ENCODE assay signal across 8 cellular contexts in the genomic region with DNA sequence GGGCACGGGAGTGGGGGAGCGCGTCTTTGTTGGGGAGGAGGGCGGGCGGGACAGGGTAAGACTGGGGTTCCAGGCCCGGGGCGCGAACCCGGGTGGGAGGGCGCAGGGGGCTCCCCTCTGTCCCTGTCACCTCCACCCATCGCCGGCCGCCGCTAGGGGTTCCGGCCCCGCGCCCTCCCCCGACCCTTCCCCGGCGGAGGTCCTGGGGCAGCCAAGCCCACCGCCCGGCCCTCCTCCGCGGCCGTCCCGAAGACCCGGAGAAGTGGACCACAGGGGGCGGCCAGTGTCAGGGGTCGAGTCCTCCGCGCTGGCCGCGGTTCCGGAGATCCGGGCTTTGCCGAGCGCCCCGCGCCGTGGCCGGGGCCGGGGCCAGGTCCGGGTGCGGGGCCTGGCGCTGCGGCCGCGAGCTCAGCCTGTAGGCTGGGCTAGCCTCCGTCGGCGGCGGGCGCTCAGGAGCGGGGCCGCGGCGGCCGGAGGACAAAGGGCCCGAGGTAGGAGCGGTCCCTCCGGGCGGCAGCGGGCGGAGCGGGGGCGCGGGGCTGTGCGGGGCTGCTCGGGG. TPM values are rescaled to one million over a fixed set of nuclear protein-coding genes. Genes with fewer than 3 reads are reported as not detected.
DNase-seq lines count a peak whose midpoint lies in the region; ATAC-seq, FAIRE-seq and TF ChIP-seq lines count a peak whose summit lies in the region.

No MANE protein-coding gene starts in this region.

- TF ChIP-seq EP300 in GM12878 (IDR thresholded peaks at IDR 0.05; ENCODE audit: borderline replicate concordance in 1 of 2, control insufficient read depth in 1 of 2, low read depth in 2 of 2, low read length in 2 of 2) = no peak

- H3K36me3 Mint-ChIP-seq in stimulated activated naive B cell treated with anti-CD40 and anti-IgM and Interleukin-4, amounts not matched to agents 10 μg/mL and 1 μg/mL and 100 μg/mL, for 72 hours = no peaks in the 10 kb centered on the region

- BruUV-seq in GM12878 (replicated peaks; lab: Mats Ljungman, UMichigan) = no TSS peak

- H3K36me3 ChIP-seq in HUES48 (ENCODE audit: control insufficient read depth, insufficient read depth, low read length) = no peaks in the 10 kb centered on the region
- H3K36me3 ChIP-seq in GM12878 (ENCODE audit: control insufficient read depth in 2 of 2, insufficient read depth in 2 of 2, low read length in 1 of 2) = no peaks in the 10 kb centered on the region

- in situ Hi-C loops in GM12878 (cut with MboI) = no loop called here

- H3K4me3 Mint-ChIP-seq in stimulated activated naive B cell treated with anti-CD40 and anti-IgM and Interleukin-4, amounts not matched to agents 10 μg/mL and 1 μg/mL and 100 μg/mL, for 72 hours = peak overlapping the region; percentile 80 to 84

- peaks cover 10 to 20% of the 10 kb centered on the region in 2 donors for H3K4me1 Mint-ChIP-seq in stimulated activated naive B cell treated with anti-CD40 and anti-IgM and Interleukin-4, amounts not matched to agents 10 μg/mL and 1 μg/mL and 100 μg/mL, for 72 hours

- peak; percentile 25; the same call in 2 of the 3 replicates for ATAC-seq in GM12878
- peak; percentile 47 to 49 for ATAC-seq in stimulated activated naive B cell treated with anti-CD40 and anti-IgM and Interleukin-4, amounts not matched to agents 10 μg/mL and 1 μg/mL and 100 μg/mL, for 72 hours (replicated peaks)

- H3K79me2 ChIP-seq in GM12878 (ENCODE audit: control insufficient read depth, insufficient read depth, low read length) = no peaks in the 10 kb centered on the region

- RAD21 ChIA-PET in GM12878 (lab: Charles Lee; ENCODE audit: unreplicated experiment) = no interaction called here

- TF ChIP-seq CTCF in GM12878 (IDR thresholded peaks at IDR 0.05 in 2 of 3, conservative IDR thresholded peaks at IDR 0.05 in 1 of 3; ENCODE audit: control insufficient read depth in 2 of 3, extremely low read depth in 1 of 3, insufficient read depth in 1 of 3, low read depth in 3 of 3, low read length in 3 of 3) = no peak

- DNase-seq in GM12878 (ENCODE audit: low read depth, low spot score) (no peak), islet precursor cell (peak; percentile 92), RCC 7860 (ENCODE audit: low spot score) (no peak), cortex of kidney (lab: John Stamatoyannopoulos, UW) (no peak), COR-L47 (lab: John Stamatoyannopoulos, UW) (no peak)
- no peak for DNase-seq in stimulated activated naive B cell treated with anti-CD40 and anti-IgM and Interleukin-4, amounts not matched to agents 10 μg/mL and 1 μg/mL and 100 μg/mL, for 72 hours
- no peak for DNase-seq in stimulated activated CD4-positive, alpha-beta T cell treated with anti-CD3 and anti-CD28 coated beads, Interleukin-2, amount 100 ng/mL, for 48 hours

- POLR2A ChIA-PET in GM12878 (lab: Charles Lee) = no interaction called here

- H3K4me2 ChIP-seq in GM12878 (ENCODE audit: control insufficient read depth, insufficient read depth) = no peak overlapping the region

- TF ChIP-seq POLR2A in GM12878 (IDR thresholded peaks at IDR 0.05; ENCODE audit: low read depth, low read length) = no peak

- H3K9ac ChIP-seq in HUES48 (ENCODE audit: low read depth, low read length) (peak overlapping the region; percentile 76; the same call in 1 of the 2 replicates), GM12878 (ENCODE audit: control insufficient read depth, insufficient read depth, low read length) (no peak overlapping the region)

- no peak overlapping the region for H3K27ac Mint-ChIP-seq in stimulated activated naive B cell treated with anti-CD40 and anti-IgM and Interleukin-4, amounts not matched to agents 10 μg/mL and 1 μg/mL and 100 μg/mL, for 72 hours

- no peak overlapping the region for H2AFZ ChIP-seq in GM12878 (ENCODE audit: control insufficient read depth, low read depth, low read length)

- peaks cover 62 to 83% of the 10 kb centered on the region in 2 donors for H3K27me3 Mint-ChIP-seq in stimulated activated naive B cell treated with anti-CD40 and anti-IgM and Interleukin-4, amounts not matched to agents 10 μg/mL and 1 μg/mL and 100 μg/mL, for 72 hours

- WGBS in GM12878 (ENCODE audit: insufficient coverage, insufficient replicate concordance, low lambda C conversion rate, missing lambda C conversion rate) = 15% methylated on average over 26 of the region's 69 CpGs

- no peak for TF ChIP-seq RAD21 in GM12878 (IDR thresholded peaks at IDR 0.05; ENCODE audit: insufficient read depth, low read depth, low read length)

- SMC1A ChIA-PET in GM12878 (lab: Charles Lee; ENCODE audit: uncharacterized antibody, unreplicated experiment) = no interaction called here

- no peaks in the 10 kb centered on the region for H4K20me1 ChIP-seq in GM12878 (ENCODE audit: control insufficient read depth, insufficient read depth)

- H3K27ac ChIP-seq in HUES48 (ENCODE audit: low read depth, low read length) (peak overlapping the region; percentile 27), GM12878 (ENCODE audit: control insufficient read depth, insufficient read depth) (no peak overlapping the region)

- no peak for FAIRE-seq in GM12878 (lab: Jason Lieb, UNC)
- no peak for FAIRE-seq in RCC 7860 (lab: Jason Lieb, UNC)

- CTCF ChIA-PET in GM12878 (lab: Yijun Ruan, JAX) = no interaction called here

- peak overlapping the region; percentile 97 for H3K4me3 ChIP-seq in HUES48 (ENCODE audit: low read depth, low read length)
- no peak overlapping the region for H3K4me3 ChIP-seq in GM12878

- H3K27me3 ChIP-seq in HUES48 (ENCODE audit: control insufficient read depth, insufficient read depth, low read length) (peaks cover 33% of the 10 kb centered on the region), GM12878 (replicated peaks in 1 of 2; ENCODE audit: control insufficient read depth in 2 of 2, insufficient read depth in 2 of 2, low read length in 1 of 2) (peaks cover 6 to 13% of the 10 kb centered on the region in 2 experiments)

- intact Hi-C loops in GM12878 (cut with micrococcal nuclease; ENCODE audit: unreplicated experiment) = no loop called here

- H3K9me3 ChIP-seq in HUES48 (ENCODE audit: control insufficient read depth, insufficient read depth, low read length) (no peaks in the 10 kb centered on the region), GM12878 (replicated peaks; ENCODE audit: control insufficient read depth, insufficient read depth, low read length) (no peaks in the 10 kb centered on the region)

- H3K9me3 Mint-ChIP-seq in stimulated activated naive B cell treated with anti-CD40 and anti-IgM and Interleukin-4, amounts not matched to agents 10 μg/mL and 1 μg/mL and 100 μg/mL, for 72 hours = no peaks in the 10 kb centered on the region

- H3K4me1 ChIP-seq in HUES48 (ENCODE audit: control insufficient read depth, insufficient read depth, low read length) (no peaks in the 10 kb centered on the region; the same call in 1 of the 2 replicates), GM12878 (ENCODE audit: control insufficient read depth, insufficient read depth, low read length) (no peaks in the 10 kb centered on the region)

TF ChIP-seq in GM12878, 131 proteins besides CTCF, POLR2A, EP300 and RAD21:
- peak; percentile 80 for TF ChIP-seq SUZ12 (IDR thresholded peaks at IDR 0.05; ENCODE audit: unreplicated experiment)
- TF ChIP-seq, protein P1, sequence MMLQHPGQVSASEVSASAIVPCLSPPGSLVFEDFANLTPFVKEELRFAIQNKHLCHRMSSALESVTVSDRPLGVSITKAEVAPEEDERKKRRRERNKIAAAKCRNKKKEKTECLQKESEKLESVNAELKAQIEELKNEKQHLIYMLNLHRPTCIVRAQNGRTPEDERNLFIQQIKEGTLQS (IDR thresholded peaks at IDR 0.05; ENCODE audit: borderline replicate concordance, extremely low read depth, low read depth, low read length) = no peak

RNA-seq across cellular contexts. Expression of gene E2F6, which starts 16.6 kb away (rescaled TPM):
- 11.1 and 16.6 TPM in 2 replicates for total RNA-seq in GM12878 (2013; cell fraction: nucleolus; rRNA removed)
- 9.2 and 11.3 TPM in 2 replicates for total RNA-seq in GM12878 (2014; rRNA removed)
- 9.9 and 10.1 TPM in 2 replicates for total RNA-seq in GM12878 (2014; rRNA removed; fragmentation: Illumina TruSeq; extraction: Trizol)
- total RNA-seq in GM12878 (2021) = 10.9 and 11.9 TPM in 2 replicates
- 6.7 TPM for polyA plus RNA-seq in GM12878 (2011; ENCODE audit: low read depth)
- polyA plus RNA-seq in GM12878 (2011; rRNA removed) = 15.5 and 19.7 TPM in 2 replicates
- polyA plus RNA-seq in GM12878 (2011; cell fraction: cytosol; rRNA removed) = 6.0 and 6.5 TPM in 2 replicates
- polyA plus RNA-seq in GM12878 (2011; cell fraction: nucleus; rRNA removed) = 7.3 and 8.5 TPM in 2 replicates
- 7.1 and 8.6 TPM in 2 replicates for polyA plus RNA-seq in GM12878 (2012)
- polyA plus RNA-seq in GM12878 (2014; fragmentation: Illumina TruSeq; extraction: Trizol) = 10.9 and 11.7 TPM in 2 replicates
- polyA plus RNA-seq in GM12878 (2014; fragmentation: Nextera tagmentation; extraction: Ambion mirVana) = 1 to 10 TPM; 4.2 to 5.3 TPM
- polyA plus RNA-seq in GM12878 (2014; rRNA removed) = 12.3 and 12.6 TPM in 2 replicates
- 10 to 100 TPM; 11.7 to 12.7 TPM for polyA plus RNA-seq in GM12878 (2016; fragmentation: Nextera tagmentation; extraction: Ambion mirVana)
- polyA minus RNA-seq in GM12878 (2011; rRNA and poly(A)+ RNA removed) = 6.7 and 11.5 TPM in 2 replicates
- polyA minus RNA-seq in GM12878 (2011; cell fraction: cytosol; rRNA and poly(A)+ RNA removed) = 2.1 and 5.2 TPM in 2 replicates
- polyA minus RNA-seq in GM12878 (2011; cell fraction: nucleus; rRNA and poly(A)+ RNA removed) = 2.3 and 3.8 TPM in 2 replicates

RNA-seq across cellular contexts. Expression of gene GREB1, which starts 51.3 kb away (rescaled TPM):
- 1.3 and 3.0 TPM in 2 replicates for total RNA-seq in GM12878 (2013; cell fraction: nucleolus; rRNA removed)
- total RNA-seq in GM12878 (2014; rRNA removed) (0.11 and 0.62 TPM in 2 replicates), GM12878 (2014; rRNA removed; fragmentation: Illumina TruSeq; extraction: Trizol) (0.55 and 0.67 TPM in 2 replicates), GM12878 (2021) (0.69 and 2.1 TPM in 2 replicates)
- not detected for polyA plus RNA-seq in GM12878 (2011; ENCODE audit: low read depth)
- polyA plus RNA-seq in GM12878 (2011; rRNA removed) (0.22 and 0.39 TPM in 2 replicates), GM12878 (2014; fragmentation: Illumina TruSeq; extraction: Trizol) (0.37 and 3.5 TPM in 2 replicates), GM12878 (2014; fragmentation: Nextera tagmentation; extraction: Ambion mirVana) (under 1 TPM in 1 of 2 experiments, not detected in 1; 0.09 TPM), GM12878 (2014; rRNA removed) (0.23 and 0.28 TPM in 2 replicates), GM12878 (2016; fragmentation: Nextera tagmentation; extraction: Ambion mirVana) (under 1 TPM; 0.35 to 0.36 TPM)
- polyA plus RNA-seq in GM12878 (2011; cell fraction: cytosol; rRNA removed) = 0.19 and 0.27 TPM in 2 replicates
- 0.18 and 0.46 TPM in 2 replicates for polyA plus RNA-seq in GM12878 (2011; cell fraction: nucleus; rRNA removed)
- polyA plus RNA-seq in GM12878 (2012) = 0.22 and 0.23 TPM in 2 replicates
- polyA minus RNA-seq in GM12878 (2011; rRNA and poly(A)+ RNA removed) = 0.22 and 0.31 TPM in 2 replicates
- polyA minus RNA-seq in GM12878 (2011; cell fraction: cytosol; rRNA and poly(A)+ RNA removed) = not detected in 2 replicates
- not detected in 2 replicates for polyA minus RNA-seq in GM12878 (2011; cell fraction: nucleus; rRNA and poly(A)+ RNA removed)
